Comparison of ENCODE assay signal across 33 cellular contexts in genomic region chr9:104915049-104915448, GRCh38. TPM values are rescaled to one million over a fixed set of nuclear protein-coding genes. Genes with fewer than 3 reads are reported as not detected.
A peak's percentile ranks its signal among the peaks of the same experiment; 100 is the strongest.
DNase-seq lines count a peak whose midpoint lies in the region; ATAC-seq, FAIRE-seq and TF ChIP-seq lines count a peak whose summit lies in the region.
"Had no signal": no experiment of that assay in that cellular context is flagged by ENCODE, and none has a peak within 500 bp of the region (broad histone marks: within the 10 kb centered on the region; RNA-seq: fewer than 3 reads in every experiment).

No MANE protein-coding gene starts in this region.

- no peak overlapping the region for H3K4me3 Mint-ChIP-seq in CD14-positive monocyte
- H3K4me3 Mint-ChIP-seq in CD8-positive, alpha-beta T cell, result no peak overlapping the region
- H3K4me3 Mint-ChIP-seq in H9, result no peak overlapping the region
- H3K4me3 Mint-ChIP-seq: activated CD4-positive, alpha-beta T cell treated with anti-CD3 and anti-CD28 coated beads for 36 hours; activated CD8-positive, alpha-beta T cell treated with anti-CD3 and anti-CD28 coated beads for 36 hours; activated T-helper 1 cell treated with anti-CD3 and anti-CD28 coated beads, Interleukin-12 subunit alpha, Interleukin-12 subunit beta, Interleukin-2, Interleukin-4 antibody, amounts not matched to agents 30 ng/mL and 10 ng/mL and 1 ng/mL, durations not matched to agents 14 hours and 24 hours and 36 hours; mesothelial cell of epicardium had no signal

- no peaks in the 10 kb centered on the region for H3K79me1 ChIP-seq in H9 (ENCODE audit: insufficient read depth, low read depth, low read length, poor library complexity, severe bottlenecking)

- no peak overlapping the region for H2AFZ ChIP-seq in H9 (ENCODE audit: low read length)

- 0 out of 20 replicates have a peak overlapping the region, but pooled peaks of 1 of the 10 experiments have one; percentile 6 for H3K4me3 ChIP-seq in BLaER1 treated with 17β-estradiol and CSF1 and Interleukin-3, amounts not matched to agents 10 nM and 100 nM
- peak overlapping the region in 1 of 4 donors; percentile 1 for H3K4me3 ChIP-seq in adrenal gland
- H3K4me3 ChIP-seq in right cardiac atrium (ENCODE audit: low read length), result no peak overlapping the region
- H3K4me3 ChIP-seq in neutrophil (ENCODE audit: low read depth in 1 of 2, low read length in 1 of 2), result no peak overlapping the region
- H3K4me3 ChIP-seq in CD8-positive, alpha-beta T cell (ENCODE audit: low read depth, low read length), result no peak overlapping the region
- H3K4me3 ChIP-seq: body of pancreas, Peyer's patch, vagina had no signal

- no peak overlapping the region for H3K14ac ChIP-seq in H9 (ENCODE audit: insufficient read depth, low read length)

- H3K9ac ChIP-seq in BLaER1 treated with 17β-estradiol and CSF1 and Interleukin-3, amounts not matched to agents 10 nM and 100 nM, result peak overlapping the region in 2 of 11 experiments; percentile 27 to 57; a peak in 4 of 22 replicates
- no peak overlapping the region for H3K9ac ChIP-seq in H9 (ENCODE audit: extremely low read depth, insufficient read length, low read length)

- H3K27me3 Mint-ChIP-seq in CD14-positive monocyte (ENCODE audit: low read depth in 3 of 3), result peaks cover 0 to 2% (median 0%) of the 10 kb centered on the region in 3 donors
- peaks cover 2% of the 10 kb centered on the region for H3K27me3 Mint-ChIP-seq in CD8-positive, alpha-beta T cell (ENCODE audit: low read depth)
- no peaks in the 10 kb centered on the region for H3K27me3 Mint-ChIP-seq in H9 (ENCODE audit: low read depth)
- H3K27me3 Mint-ChIP-seq: activated CD4-positive, alpha-beta T cell treated with anti-CD3 and anti-CD28 coated beads for 36 hours had no signal

- no peak overlapping the region for H4K5ac ChIP-seq in H9 (ENCODE audit: insufficient read length, low read depth, low read length)

- H4K20me1 ChIP-seq in BLaER1 treated with 17β-estradiol and CSF1 and Interleukin-3, amounts not matched to agents 10 nM and 100 nM, result peaks cover 93 to 100% (median 100%) of the 10 kb centered on the region in 11 experiments
- H4K20me1 ChIP-seq in H9 (ENCODE audit: control insufficient read depth, insufficient read depth, insufficient read length), result no peaks in the 10 kb centered on the region

- H2BK20ac ChIP-seq in H9 (ENCODE audit: low read depth, low read length, poor library complexity, severe bottlenecking), result no peak overlapping the region

- H3K79me2 ChIP-seq in H9 (ENCODE audit: insufficient read depth, low read length), result no peaks in the 10 kb centered on the region

- H3K56ac ChIP-seq in H9 (ENCODE audit: insufficient read length, low read depth, low read length), result no peak overlapping the region

- H3K9me3 Mint-ChIP-seq in CD14-positive monocyte (no peaks in the 10 kb centered on the region), H9 (no peaks in the 10 kb centered on the region)
- H3K9me3 Mint-ChIP-seq in CD8-positive, alpha-beta T cell, result no peaks in the 10 kb centered on the region
- H3K9me3 Mint-ChIP-seq: activated CD8-positive, alpha-beta T cell treated with anti-CD3 and anti-CD28 coated beads for 36 hours; activated T-helper 1 cell treated with anti-CD3 and anti-CD28 coated beads, Interleukin-12 subunit alpha, Interleukin-12 subunit beta, Interleukin-2, Interleukin-4 antibody, amounts not matched to agents 30 ng/mL and 10 ng/mL and 1 ng/mL, durations not matched to agents 14 hours and 24 hours and 36 hours; mesothelial cell of epicardium; naive thymus-derived CD4-positive, alpha-beta T cell had no signal

- H3K4me1 ChIP-seq in BLaER1 treated with 17β-estradiol and CSF1 and Interleukin-3, amounts not matched to agents 10 nM and 100 nM, result peaks cover 82 to 100% (median 93%) of the 10 kb centered on the region in 10 experiments
- peaks cover 88 to 95% of the 10 kb centered on the region in 2 donors for H3K4me1 ChIP-seq in adrenal gland (replicated peaks in 1 of 2)
- H3K4me1 ChIP-seq in right cardiac atrium (ENCODE audit: control insufficient read depth, insufficient read depth, low read length), result peaks cover 6% of the 10 kb centered on the region
- H3K4me1 ChIP-seq in neutrophil (ENCODE audit: control insufficient read depth in 1 of 2, insufficient read depth in 1 of 2, low read depth in 1 of 2, low read length in 1 of 2), result peaks cover 0 to 14% of the 10 kb centered on the region in 2 experiments
- no peaks in the 10 kb centered on the region for H3K4me1 ChIP-seq in CD8-positive, alpha-beta T cell (ENCODE audit: insufficient read depth, low read length)
- H3K4me1 ChIP-seq in H9 (ENCODE audit: insufficient read depth, low read length), result no peaks in the 10 kb centered on the region

- no peaks in the 10 kb centered on the region; a peak in 2 of 22 replicates for H3K9me3 ChIP-seq in BLaER1 treated with 17β-estradiol and CSF1 and Interleukin-3, amounts not matched to agents 10 nM and 100 nM (replicated peaks in 1 of 11)
- no peaks in the 10 kb centered on the region for H3K9me3 ChIP-seq in adrenal gland (replicated peaks in 1 of 3)
- no peaks in the 10 kb centered on the region for H3K9me3 ChIP-seq in right cardiac atrium (ENCODE audit: control insufficient read depth, low read length)
- H3K9me3 ChIP-seq in neutrophil, result no peaks in the 10 kb centered on the region
- H3K9me3 ChIP-seq in CD8-positive, alpha-beta T cell (ENCODE audit: low read length), result no peaks in the 10 kb centered on the region
- no peaks in the 10 kb centered on the region for H3K9me3 ChIP-seq in H9 (ENCODE audit: control insufficient read depth, low read depth, low read length)
- H3K9me3 ChIP-seq: body of pancreas, Peyer's patch, vagina had no signal

- no peak overlapping the region for H2BK120ac ChIP-seq in H9 (ENCODE audit: low read depth, low read length, poor library complexity, severe bottlenecking)

- H3K4me1 Mint-ChIP-seq in CD14-positive monocyte (peaks cover 43% of the 10 kb centered on the region), H9 (peaks cover 18 to 28% of the 10 kb centered on the region in 2 experiments)
- peaks cover 4% of the 10 kb centered on the region for H3K4me1 Mint-ChIP-seq in CD8-positive, alpha-beta T cell (ENCODE audit: low read depth)

- no peaks in the 10 kb centered on the region for H3K23me2 ChIP-seq in H9 (ENCODE audit: insufficient read length, low read depth, low read length, poor library complexity, severe bottlenecking)

- CTCF ChIA-PET in CD8-positive, alpha-beta T cell (lab: Charles Lee), result no interaction called here

- H3K27ac ChIP-seq in BLaER1 treated with 17β-estradiol and CSF1 and Interleukin-3, amounts not matched to agents 10 nM and 100 nM, result peak overlapping the region in 2 of 11 experiments; percentile 1 to 8; a peak in 3 of 22 replicates
- peak overlapping the region in 3 of 5 donors; percentile 17 to 54 (median 42) for H3K27ac ChIP-seq in adrenal gland
- no peak overlapping the region for H3K27ac ChIP-seq in right cardiac atrium (ENCODE audit: low read length)
- H3K27ac ChIP-seq in neutrophil, result peak overlapping the region; percentile 23
- no peak overlapping the region for H3K27ac ChIP-seq in CD8-positive, alpha-beta T cell (ENCODE audit: low read depth, low read length)
- no peak overlapping the region for H3K27ac ChIP-seq in H9 (ENCODE audit: insufficient read length, low read depth, low read length)
- H3K27ac ChIP-seq: body of pancreas, Peyer's patch, vagina, VCaP had no signal

- POLR2A ChIA-PET in CD8-positive, alpha-beta T cell (lab: Charles Lee), result no interaction called here

- no peak overlapping the region for H4K91ac ChIP-seq in H9 (ENCODE audit: insufficient read length, low read depth, low read length)

- ATAC-seq in right cardiac atrium, result peak; percentile 73 to 91
- ATAC-seq in CD8-positive, alpha-beta T cell, result no peak
- ATAC-seq: activated CD8-positive, alpha-beta T cell treated with anti-CD3 and anti-CD28 coated beads for 36 hours; body of pancreas had no signal

- no peak for TF ChIP-seq POLR2A in adrenal gland (IDR thresholded peaks at IDR 0.05)

- DNase-seq in adrenal gland (peak in 1 of 7 donors; percentile 52), right cardiac atrium (peak in 1 of 3 donors; percentile 67), CD14-positive monocyte (ENCODE audit: low spot score) (no peak), H9 (no peak), D721Med (ENCODE audit: insufficient read length, low spot score) (no peak)
- DNase-seq in CD8-positive, alpha-beta T cell, result no peak
- DNase-seq: activated CD8-positive, alpha-beta memory T cell treated with anti-CD3 and anti-CD28 coated beads, Interleukin-2, amount 50 U/mL, for 48 hours; activated CD8-positive, alpha-beta T cell treated with anti-CD3 and anti-CD28 coated beads for 36 hours; activated naive CD4-positive, alpha-beta T cell treated with Interleukin-2 at 50 U/mL for 16 hours; body of pancreas; cerebellar nuclear complex; DMS79; dorsolateral prefrontal cortex; foreskin melanocyte; GDM1; HCEC 1CT; naive thymus-derived CD4-positive, alpha-beta T cell; NCI-H1417 treated with DMSO at 0.1 percent for 48 hours; NCI-H2029 treated with DMSO at 0.1 percent for 48 hours; NCI-H526; Peyer's patch; SIG-M5; small intestine; stimulated activated naive CD4-positive, alpha-beta T cell treated with Interleukin-2 at 50 U/mL for 16 hours; SW 1271; T1000 had no signal

- no peak overlapping the region for H4K8ac ChIP-seq in H9 (replicated peaks; ENCODE audit: insufficient read length, low read depth, low read length)

- H3K4ac ChIP-seq in H9 (ENCODE audit: low read depth, low read length), result no peak overlapping the region

- no peak overlapping the region for H3K23ac ChIP-seq in H9 (ENCODE audit: insufficient read length, low read depth, low read length)

- intact Hi-C loops in adrenal gland (cut with DNase I), result loop anchor here in 1 of 2 donors (10.0 kb wide), 1 partner anchor 50 kb away; no protein-coding TSS in a partner anchor
- intact Hi-C loops in right cardiac atrium (cut with DNase I), result loop anchor here in 2 of 4 donors (10.0 kb wide), 1 partner anchor 50 kb away; no protein-coding TSS in a partner anchor
- intact Hi-C loops in CD14-positive monocyte (cut with micrococcal nuclease), result loop anchor here (5.0 kb wide), 2 partner anchors 33 to 38 kb away; no protein-coding TSS in a partner anchor
- intact Hi-C loops in CD8-positive, alpha-beta T cell (cut with DNase I, micrococcal nuclease), result no loop called here

- H3K27ac Mint-ChIP-seq in CD14-positive monocyte (peak overlapping the region in 2 of 7 donors; percentile 32 to 58), H9 (peak overlapping the region in 1 of 3 experiments; percentile 7; a peak in 1 of 7 replicates)
- no peak overlapping the region for H3K27ac Mint-ChIP-seq in CD8-positive, alpha-beta T cell
- H3K27ac Mint-ChIP-seq: activated CD4-positive, alpha-beta T cell treated with anti-CD3 and anti-CD28 coated beads for 36 hours; activated CD8-positive, alpha-beta T cell treated with anti-CD3 and anti-CD28 coated beads for 36 hours; activated T-helper 1 cell treated with anti-CD3 and anti-CD28 coated beads, Interleukin-12 subunit alpha, Interleukin-12 subunit beta, Interleukin-2, Interleukin-4 antibody, amounts not matched to agents 30 ng/mL and 10 ng/mL and 1 ng/mL, durations not matched to agents 14 hours and 24 hours and 36 hours; mesothelial cell of epicardium had no signal

- no peak overlapping the region for H2BK5ac ChIP-seq in H9 (ENCODE audit: insufficient read length, low read length)

- FAIRE-seq in D721Med (lab: Jason Lieb, UNC), result no peak
- FAIRE-seq: small intestine had no signal

- no peaks in the 10 kb centered on the region for H3K27me3 ChIP-seq in BLaER1 treated with 17β-estradiol and CSF1 and Interleukin-3, amounts not matched to agents 10 nM and 100 nM
- H3K27me3 ChIP-seq in adrenal gland, result no peaks in the 10 kb centered on the region
- H3K27me3 ChIP-seq in right cardiac atrium (ENCODE audit: control insufficient read depth, insufficient read depth), result no peaks in the 10 kb centered on the region
- no peaks in the 10 kb centered on the region for H3K27me3 ChIP-seq in neutrophil
- H3K27me3 ChIP-seq in CD8-positive, alpha-beta T cell (ENCODE audit: insufficient read depth, low read length), result no peaks in the 10 kb centered on the region
- no peaks in the 10 kb centered on the region for H3K27me3 ChIP-seq in H9 (ENCODE audit: insufficient read depth, low read length)
- H3K27me3 ChIP-seq: body of pancreas, dorsolateral prefrontal cortex, Peyer's patch, vagina had no signal

- H2BK15ac ChIP-seq in H9 (ENCODE audit: low read depth, low read length), result no peak overlapping the region

- H3K4me2 ChIP-seq in BLaER1 treated with 17β-estradiol and CSF1 and Interleukin-3, amounts not matched to agents 10 nM and 100 nM, result peak overlapping the region in 9 of 11 experiments; percentile 1 to 100 (median 44); a peak in 13 of 22 replicates
- no peak overlapping the region for H3K4me2 ChIP-seq in H9 (ENCODE audit: insufficient read depth, insufficient read length, low read length)

- H3T11ph ChIP-seq in H9 (ENCODE audit: low read length), result no peak overlapping the region

- H2BK12ac ChIP-seq in H9 (ENCODE audit: insufficient read length, low read depth, low read length), result no peak overlapping the region

- H3K36me3 Mint-ChIP-seq in CD14-positive monocyte (peaks cover 0 to 17% of the 10 kb centered on the region in 2 donors), H9 (ENCODE audit: insufficient read depth in 1 of 3, low read depth in 3 of 3) (no peaks in the 10 kb centered on the region; a peak in 1 of 7 replicates)
- no peaks in the 10 kb centered on the region for H3K36me3 Mint-ChIP-seq in CD8-positive, alpha-beta T cell
- H3K36me3 Mint-ChIP-seq: mesothelial cell of epicardium had no signal

- no peak overlapping the region for H3K18ac ChIP-seq in H9 (ENCODE audit: insufficient read length, low read depth, low read length)

- TF ChIP-seq CTCF in adrenal gland (IDR thresholded peaks at IDR 0.05) (no peak), neutrophil (IDR thresholded peaks at IDR 0.05) (no peak), CD14-positive monocyte (IDR thresholded peaks at IDR 0.05) (no peak), H9 (conservative IDR thresholded peaks at IDR 0.05) (no peak), D721Med (IDR thresholded peaks at IDR 0.05; ENCODE audit: insufficient read depth, missing control alignments) (no peak)
- no peak for TF ChIP-seq CTCF in CD8-positive, alpha-beta T cell (IDR thresholded peaks at IDR 0.05)

- H3K36me3 ChIP-seq in BLaER1 treated with 17β-estradiol and CSF1 and Interleukin-3, amounts not matched to agents 10 nM and 100 nM, result peaks cover 38 to 98% (median 71%) of the 10 kb centered on the region in 11 experiments; a peak in 21 of 22 replicates
- H3K36me3 ChIP-seq in adrenal gland (replicated peaks in 1 of 2), result no peaks in the 10 kb centered on the region
- H3K36me3 ChIP-seq in neutrophil, result no peaks in the 10 kb centered on the region
- no peaks in the 10 kb centered on the region for H3K36me3 ChIP-seq in CD8-positive, alpha-beta T cell (ENCODE audit: insufficient read depth, low read length)
- H3K36me3 ChIP-seq: Peyer's patch, vagina had no signal

- WGBS in adrenal gland, 4 donors, result 26 to 37% (median 32%) methylated on average over 7 of the region's 7 CpGs
- 44% methylated on average over 7 of the region's 7 CpGs for WGBS in right cardiac atrium
- no CpG with 5 or more reads among the region's 7 CpGs for WGBS in H9 (ENCODE audit: extremely low coverage, insufficient read length, low lambda C conversion rate)

- H2AK5ac ChIP-seq in H9 (ENCODE audit: insufficient read length, low read length), result no peak overlapping the region

RNA-seq across cellular contexts. Expression of gene ABCA1, which starts 12.9 kb away (rescaled TPM):
- 100 to 1,000 TPM; 101 to 446 (median 195) TPM for total RNA-seq in adrenal gland
- 10 to 100 TPM; 26.8 to 58.4 (median 49.2) TPM for polyA plus RNA-seq in adrenal gland
- 10 to 100 TPM in 2 of 4 donors, 1 to 10 TPM in 2; 6.3 to 14.2 (median 9.2) TPM for total RNA-seq in right cardiac atrium
- 3.5 TPM for polyA plus RNA-seq in right cardiac atrium
- polyA plus RNA-seq in CD14-positive monocyte, result 1 to 10 TPM; 2.0 to 2.7 TPM
- 10 to 100 TPM; 11.2 to 11.4 TPM for total RNA-seq in CD8-positive, alpha-beta T cell
- total RNA-seq in H9 (2021), result 16.2 and 16.6 TPM in 2 replicates

Comparison
In these comparisons a context has a peak if more than half of its experiments do, and no peak if none do; other contexts are left out.
1. H3K27ac ChIP-seq: peak in adrenal gland (3 of 5) and neutrophil (single experiment); none in right cardiac atrium (single experiment), CD8-positive, alpha-beta T cell (single experiment) and H9 (single experiment).
2. intact Hi-C loops: an anchor here in CD14-positive monocyte (5.0 kb wide); none called in CD8-positive, alpha-beta T cell.